In genomic region chr10:123994417-123995081, GRCh38 we compare ENCODE assay signal across 8 cellular contexts.
DNase-seq lines count a peak whose midpoint lies in the region; ATAC-seq and TF ChIP-seq lines count a peak whose summit lies in the region.

No MANE protein-coding gene starts in this region.

- peak; percentile 94 for TF ChIP-seq CTCF in GM06990 (IDR thresholded peaks at IDR 0.05; ENCODE audit: insufficient read depth, low read length, poor library complexity, severe bottlenecking)

- no peak overlapping the region for H3K4me3 ChIP-seq in GM06990 (replicated peaks; ENCODE audit: low read depth, low read length)

- ATAC-seq in HG03432 (IDR thresholded peaks at IDR 0.05; ENCODE audit: unreplicated experiment) (peak; percentile 58), HG03378 (IDR thresholded peaks at IDR 0.05; ENCODE audit: unreplicated experiment) (no peak)

- H3K36me3 ChIP-seq in GM06990 (ENCODE audit: control insufficient read depth, insufficient read depth, low read length): no peaks in the 10 kb centered on the region

- H3K27me3 ChIP-seq in GM06990 (replicated peaks; ENCODE audit: control insufficient read depth, insufficient read depth, low read length): peaks cover 2% of the 10 kb centered on the region

- DNase-seq in GM06990 (ENCODE audit: extremely low read depth, insufficient read length) (peak; percentile 75), NCI-H82 treated with DMSO at 0.1 percent for 48 hours (lab: John Stamatoyannopoulos, UW; ENCODE audit: unreplicated experiment) (peak; percentile 20), epidermal melanocyte (ENCODE audit: insufficient read length, low spot score) (peak; percentile 91), middle frontal gyrus (ENCODE audit: extremely low spot score, low spot score) (peak; percentile 61)
- peak; percentile 97 for DNase-seq in activated CD8-positive, alpha-beta memory T cell treated with anti-CD3 and anti-CD28 coated beads, Interleukin-2, amount 50 U/mL, for 48 hours
- peak; percentile 55 to 61 for DNase-seq in stimulated activated CD8-positive, alpha-beta memory T cell treated with anti-CD3 and anti-CD28 coated beads, Interleukin-15, amount 100 ng/mL, for 48 hours (ENCODE audit: low read depth in 2 of 2)

Comparison
In these comparisons a context has a peak if more than half of its experiments do, and no peak if none do; other contexts are left out.
1. DNase-seq: peak in every context shown above with its lines; median percentile 97 in activated CD8-positive, alpha-beta memory T cell treated with anti-CD3 and anti-CD28 coated beads, Interleukin-2, amount 50 U/mL, for 48 hours; 91 in epidermal melanocyte; 75 in GM06990; 61 in middle frontal gyrus; 58 in stimulated activated CD8-positive, alpha-beta memory T cell treated with anti-CD3 and anti-CD28 coated beads, Interleukin-15, amount 100 ng/mL, for 48 hours; 20 in NCI-H82 treated with DMSO at 0.1 percent for 48 hours.